21 cellular contexts compared by ENCODE assay signal in genomic region chr11:2272946-2273280, GRCh38. TPM values are rescaled to one million over a fixed set of nuclear protein-coding genes. Genes with fewer than 3 reads are reported as not detected.
"Had no signal": no experiment of that assay in that cellular context is flagged by ENCODE, and none has a peak within 500 bp of the region (broad histone marks: within the 10 kb centered on the region; RNA-seq: fewer than 3 reads in every experiment).

No MANE protein-coding gene starts in this region.

- H3K27ac Mint-ChIP-seq: activated naive CD8-positive, alpha-beta T cell; activated T-helper 1 cell treated with anti-CD3 and anti-CD28 coated beads, Interleukin-12 subunit alpha, Interleukin-12 subunit beta, Interleukin-2, Interleukin-4 antibody, amounts not matched to agents 30 ng/mL and 10 ng/mL and 1 ng/mL, durations not matched to agents 14 hours and 24 hours and 36 hours; memory B cell; stimulated activated naive B cell treated with anti-CD40 and anti-IgM and Interleukin-4, amounts not matched to agents 10 μg/mL and 1 μg/mL and 100 μg/mL, for 72 hours; T-helper 1 cell treated with Interleukin-12 subunit alpha and Interleukin-12 subunit beta and Interleukin-4 antibody, amounts not matched to agents 30 μg/mL and 1 μg/mL, for 36 hours had no signal

- H3K36me3 ChIP-seq: left lung, sigmoid colon had no signal

- H3K9ac ChIP-seq: parathyroid adenoma had no signal

- H3K27ac ChIP-seq: epithelial cell of prostate, foreskin keratinocyte, left lung, parathyroid adenoma, sigmoid colon, VCaP had no signal

- DNase-seq: activated CD4-positive, alpha-beta T cell treated with anti-CD3 and anti-CD28 coated beads, Interleukin-2, amount 50 U/mL, for 1 hour; activated CD4-positive, CD25-positive, alpha-beta regulatory T cell treated with anti-CD3 and anti-CD28 coated beads, Interleukin-2, amount 50 U/mL, for 72 hours; activated gamma-delta T cell treated with Interleukin-2 at 50 U/mL for 16 hours; activated T-cell treated with anti-CD3 and anti-CD28 coated beads for 4 hours; dermis blood vessel endothelial cell; foreskin keratinocyte; hippocampal formation; left lung; naive B cell; stimulated activated CD4-positive, alpha-beta T cell treated with anti-CD3 and anti-CD28 coated beads, Interleukin-4, amount 100 ng/mL, for 4 hours; stimulated activated naive B cell treated with anti-CD40 and anti-IgM and Interleukin-4, amounts not matched to agents 10 μg/mL and 1 μg/mL and 100 μg/mL, for 72 hours had no signal

- H3K9me3 ChIP-seq: left lung, sigmoid colon had no signal

- H3K4me1 ChIP-seq: foreskin keratinocyte, parathyroid adenoma had no signal

- H3K4me3 Mint-ChIP-seq: activated naive CD8-positive, alpha-beta T cell; activated T-helper 1 cell treated with anti-CD3 and anti-CD28 coated beads, Interleukin-12 subunit alpha, Interleukin-12 subunit beta, Interleukin-2, Interleukin-4 antibody, amounts not matched to agents 30 ng/mL and 10 ng/mL and 1 ng/mL, durations not matched to agents 14 hours and 24 hours and 36 hours; memory B cell; T-helper 1 cell treated with Interleukin-12 subunit alpha and Interleukin-12 subunit beta and Interleukin-4 antibody, amounts not matched to agents 30 μg/mL and 1 μg/mL, for 36 hours had no signal

- H2AFZ ChIP-seq: parathyroid adenoma had no signal

- H3K36me3 Mint-ChIP-seq: memory B cell; stimulated activated naive B cell treated with anti-CD40 and anti-IgM and Interleukin-4, amounts not matched to agents 10 μg/mL and 1 μg/mL and 100 μg/mL, for 72 hours had no signal

- H3K4me3 ChIP-seq: left lung, sigmoid colon had no signal

- H3K9me3 Mint-ChIP-seq: activated T-helper 1 cell treated with anti-CD3 and anti-CD28 coated beads, Interleukin-12 subunit alpha, Interleukin-12 subunit beta, Interleukin-2, Interleukin-4 antibody, amounts not matched to agents 30 ng/mL and 10 ng/mL and 1 ng/mL, durations not matched to agents 14 hours and 24 hours and 36 hours; memory B cell; T-helper 1 cell treated with Interleukin-12 subunit alpha and Interleukin-12 subunit beta and Interleukin-4 antibody, amounts not matched to agents 30 μg/mL and 1 μg/mL, for 36 hours had no signal

- ATAC-seq: foreskin keratinocyte; left lung; stimulated activated naive B cell treated with anti-CD40 and anti-IgM and Interleukin-4, amounts not matched to agents 10 μg/mL and 1 μg/mL and 100 μg/mL, for 72 hours had no signal

RNA-seq across cellular contexts. Expression of gene ASCL2, which starts 2.5 kb away (rescaled TPM):
- total RNA-seq: dermis blood vessel endothelial cell, fibroblast of lung had no signal
- polyA plus RNA-seq: fibroblast of lung had no signal

RNA-seq across cellular contexts. Expression of gene C11orf21, which starts 28.8 kb away (rescaled TPM):
- total RNA-seq: dermis blood vessel endothelial cell, foreskin keratinocyte had no signal
- polyA plus RNA-seq: fibroblast of lung, foreskin keratinocyte, keratinocyte had no signal

RNA-seq across cellular contexts. Expression of gene TSPAN32, which starts 28.9 kb away (rescaled TPM):
- total RNA-seq: dermis blood vessel endothelial cell, foreskin keratinocyte had no signal
- polyA plus RNA-seq: fibroblast of lung, foreskin keratinocyte, keratinocyte had no signal
